ENCODE assay signal across 20 cellular contexts in the genomic region with DNA sequence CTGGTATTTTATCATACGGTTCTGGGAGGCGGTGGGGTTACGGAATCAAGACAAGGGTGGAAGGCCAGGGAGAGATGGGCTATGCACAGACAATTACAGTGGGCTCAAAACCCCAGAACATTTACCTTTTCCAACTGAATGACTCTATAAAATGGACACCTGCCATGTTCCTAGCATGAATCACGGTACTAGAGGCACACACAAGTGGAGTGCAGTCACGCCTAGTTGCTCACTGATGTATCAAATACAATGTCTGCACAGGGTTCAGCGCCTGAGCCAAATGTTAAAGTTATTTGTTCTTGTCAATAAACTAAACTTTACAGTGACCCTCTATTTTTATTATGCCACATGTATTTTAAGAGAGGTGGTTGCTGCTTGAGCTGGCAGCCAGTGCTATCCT.
DNase-seq lines count a peak whose midpoint lies in the region; ATAC-seq and TF ChIP-seq lines count a peak whose summit lies in the region.
"Had no signal": no experiment of that assay in that cellular context is flagged by ENCODE, and none has a peak within 500 bp of the region (broad histone marks: within the 10 kb centered on the region; RNA-seq: fewer than 3 reads in every experiment).

No MANE protein-coding gene starts in this region.

- ATAC-seq in HG02588 (IDR thresholded peaks at IDR 0.05; ENCODE audit: unreplicated experiment), result no peak
- ATAC-seq: effector memory CD8-positive, alpha-beta T cell; HCT116; heart left ventricle had no signal

- H3K27ac ChIP-seq in uterus, result no peak overlapping the region
- H3K27ac ChIP-seq: heart left ventricle, KMS-11, ovary had no signal

- intact Hi-C loops in uterus (cut with DNase I; ENCODE audit: low total_unique reads), result no loop called here

- peak; percentile 87 for DNase-seq in DMS79 (lab: John Stamatoyannopoulos, UW)
- peak; percentile 61 for DNase-seq in NCI-H146 (lab: John Stamatoyannopoulos, UW)
- DNase-seq in NCI-H510A treated with DMSO at 0.1 percent for 48 hours (lab: John Stamatoyannopoulos, UW), result peak; percentile 87
- DNase-seq in iPS-NIHi11 (ENCODE audit: low spot score), result peak; percentile 21
- DNase-seq in uterus, result no peak
- DNase-seq in nephron progenitor cell, result no peak
- no peak for DNase-seq in stimulated activated CD4-positive, alpha-beta T cell treated with anti-CD3 and anti-CD28 coated beads, Interleukin-2, amount 100 ng/mL, for 24 hours
- DNase-seq: activated CD4-positive, alpha-beta T cell treated with anti-CD3 and anti-CD28 coated beads, Interleukin-2, amount 50 U/mL, for 48 hours; activated naive CD4-positive, alpha-beta T cell treated with anti-CD3 and anti-CD28 coated beads, Interleukin-2, amount 10 ng/mL, durations not matched to agents 7 days and 5 days; cerebellar nuclear complex; effector memory CD8-positive, alpha-beta T cell; heart left ventricle; immature natural killer cell; naive B cell; ovary; stimulated activated CD4-positive, alpha-beta T cell treated with anti-CD3 and anti-CD28 coated beads, Interleukin-4, amount 100 ng/mL, for 24 hours had no signal

- H3K9me3 ChIP-seq in uterus, result no peaks in the 10 kb centered on the region
- H3K9me3 ChIP-seq: heart left ventricle, ovary had no signal

- TF ChIP-seq POLR2A in uterus (IDR thresholded peaks at IDR 0.05), result no peak

- H3K4me3 ChIP-seq in uterus, result no peak overlapping the region
- H3K4me3 ChIP-seq: heart left ventricle, lung, ovary had no signal

- H3K4me1 ChIP-seq in uterus, result no peaks in the 10 kb centered on the region
- H3K4me1 ChIP-seq: heart left ventricle had no signal

- H3K27me3 Mint-ChIP-seq in nephron progenitor cell (ENCODE audit: low read depth, poor library complexity), result no peaks in the 10 kb centered on the region
- H3K27me3 Mint-ChIP-seq: activated naive CD4-positive, alpha-beta T cell treated with anti-CD3 and anti-CD28 coated beads, Interleukin-2, amount 10 ng/mL, durations not matched to agents 7 days and 5 days had no signal

- no peak overlapping the region for H3K27ac Mint-ChIP-seq in nephron progenitor cell
- H3K27ac Mint-ChIP-seq: activated naive CD4-positive, alpha-beta T cell treated with anti-CD3 and anti-CD28 coated beads, Interleukin-2, amount 10 ng/mL, durations not matched to agents 7 days and 5 days; effector memory CD8-positive, alpha-beta T cell; immature natural killer cell had no signal

- no peak for TF ChIP-seq CTCF in uterus (IDR thresholded peaks at IDR 0.05)
- TF ChIP-seq CTCF in nephron progenitor cell (IDR thresholded peaks at IDR 0.05), result no peak

- no peak overlapping the region for H3K4me3 Mint-ChIP-seq in nephron progenitor cell
- H3K4me3 Mint-ChIP-seq: activated naive CD4-positive, alpha-beta T cell treated with anti-CD3 and anti-CD28 coated beads, Interleukin-2, amount 10 ng/mL, durations not matched to agents 7 days and 5 days; effector memory CD8-positive, alpha-beta T cell; immature natural killer cell; naive B cell had no signal

- H3K36me3 ChIP-seq in uterus, result no peaks in the 10 kb centered on the region
- H3K36me3 ChIP-seq: heart left ventricle, ovary had no signal

- no peaks in the 10 kb centered on the region for H3K27me3 ChIP-seq in uterus
- H3K27me3 ChIP-seq: heart left ventricle, ovary had no signal

- H3K36me3 Mint-ChIP-seq in nephron progenitor cell (ENCODE audit: low read depth), result no peaks in the 10 kb centered on the region
- H3K36me3 Mint-ChIP-seq: activated naive CD4-positive, alpha-beta T cell treated with anti-CD3 and anti-CD28 coated beads, Interleukin-2, amount 10 ng/mL, durations not matched to agents 7 days and 5 days; immature natural killer cell; naive B cell had no signal

- H3K4me1 Mint-ChIP-seq in nephron progenitor cell, result peaks cover 21% of the 10 kb centered on the region
- H3K4me1 Mint-ChIP-seq: immature natural killer cell, naive B cell had no signal

- no peaks in the 10 kb centered on the region for H3K9me3 Mint-ChIP-seq in nephron progenitor cell
- H3K9me3 Mint-ChIP-seq: activated naive CD4-positive, alpha-beta T cell treated with anti-CD3 and anti-CD28 coated beads, Interleukin-2, amount 10 ng/mL, durations not matched to agents 7 days and 5 days; effector memory CD8-positive, alpha-beta T cell; immature natural killer cell; naive B cell had no signal

Comparison
In these comparisons a context has a peak if more than half of its experiments do, and no peak if none do; other contexts are left out.
1. DNase-seq: peak in DMS79 (single experiment), NCI-H146 (single experiment), NCI-H510A treated with DMSO at 0.1 percent for 48 hours (single experiment) and iPS-NIHi11 (single experiment); none in uterus (0 of 2), nephron progenitor cell (single experiment) and stimulated activated CD4-positive, alpha-beta T cell treated with anti-CD3 and anti-CD28 coated beads, Interleukin-2, amount 100 ng/mL, for 24 hours (0 of 2).